Comparison of ENCODE assay signal across 36 cellular contexts in the genomic region with DNA sequence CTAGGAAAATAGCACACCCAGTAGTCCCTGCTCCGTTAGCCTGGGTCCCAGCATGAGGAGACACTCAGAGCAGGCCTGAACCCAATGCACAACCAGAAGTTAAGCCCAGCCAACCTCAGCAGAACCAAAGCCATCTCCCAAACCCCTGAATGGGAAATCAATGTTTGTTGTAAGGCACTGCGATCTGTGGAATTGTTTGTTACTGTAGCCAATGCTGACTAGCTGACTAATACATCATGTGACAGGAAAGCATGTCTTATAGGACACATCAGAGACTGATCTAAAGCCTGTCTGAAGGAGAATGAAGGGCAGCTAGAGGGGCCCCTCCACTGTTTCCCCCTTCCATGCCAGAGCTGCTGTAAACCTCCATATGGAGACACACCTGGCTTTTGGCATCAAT.
"Had no signal": no experiment of that assay in that cellular context is flagged by ENCODE, and none has a peak within 500 bp of the region (broad histone marks: within the 10 kb centered on the region; RNA-seq: fewer than 3 reads in every experiment).

No MANE protein-coding gene starts in this region.

- H3K9me3 ChIP-seq: adrenal gland, ascending aorta, body of pancreas, breast epithelium had no signal

- H3K9me3 Mint-ChIP-seq: activated naive CD4-positive, alpha-beta T cell treated with anti-CD3 and anti-CD28 coated beads for 36 hours; activated naive CD4-positive, alpha-beta T cell treated with anti-CD3 and anti-CD28 coated beads, Interleukin-2, amount 10 ng/mL, durations not matched to agents 7 days and 5 days; activated naive CD4-positive, alpha-beta T cell treated with anti-CD3 and anti-CD28 coated beads, Interleukin-2, amount 50 U/mL, for 24 hours; activated naive CD8-positive, alpha-beta T cell treated with anti-CD3 and anti-CD28 coated beads for 36 hours; activated naive CD8-positive, alpha-beta T cell treated with anti-CD3 and anti-CD28 coated beads, Interleukin-2, amount 10 ng/mL, durations not matched to agents 7 days and 5 days; activated naive CD8-positive, alpha-beta T cell treated with anti-CD3 and anti-CD28 coated beads, Interleukin-2, amount 50 U/mL, for 24 hours; activated T-cell treated with anti-CD3 and anti-CD28 coated beads, Interleukin-2, amount 50 U/mL, for 4 hours; activated T-helper 17 cell treated with anti-CD3 and anti-CD28 coated beads, Interleukin-2, amount 50 U/mL, for 72 hours; activated T-helper 2 cell treated with anti-CD3 and anti-CD28 coated beads, Interferon-gamma antibody, Interleukin-2, Interleukin-4, amounts not matched to agents 10 μg/mL and 5 μg/mL and 100 μg/mL, durations not matched to agents 14 hours and 24 hours and 36 hours; brain had no signal

- ATAC-seq: activated naive CD4-positive, alpha-beta T cell treated with anti-CD3 and anti-CD28 coated beads, Interleukin-2, amount 50 U/mL, for 72 hours; activated naive CD8-positive, alpha-beta T cell treated with anti-CD3 and anti-CD28 coated beads, Interleukin-2, amount 50 U/mL, for 24 hours; activated T-cell treated with anti-CD3 and anti-CD28 coated beads, Interleukin-2, amount 50 U/mL, for 4 hours; activated T-cell treated with anti-CD3 and anti-CD28 coated beads, Interleukin-2, amount 50 U/mL, for 72 hours; activated T-helper 17 cell treated with anti-CD3 and anti-CD28 coated beads, Interleukin-2, amount 50 U/mL, for 72 hours; body of pancreas had no signal

- DNase-seq: activated effector memory CD4-positive, alpha-beta T cell treated with anti-CD3 and anti-CD28 coated beads, Interleukin-2, amount 50 U/mL, for 16 hours; activated effector memory CD4-positive, alpha-beta T cell treated with Interleukin-2 at 50 U/mL for 16 hours; activated gamma-delta T cell; activated gamma-delta T cell treated with Interleukin-2 at 50 U/mL for 16 hours; activated naive CD4-positive, alpha-beta T cell; activated naive CD4-positive, alpha-beta T cell treated with anti-CD3 and anti-CD28 coated beads for 36 hours; activated naive CD4-positive, alpha-beta T cell treated with anti-CD3 and anti-CD28 coated beads, Interleukin-2, amount 10 ng/mL, durations not matched to agents 7 days and 5 days; activated naive CD4-positive, alpha-beta T cell treated with anti-CD3 and anti-CD28 coated beads, Interleukin-2, amount 50 U/mL, for 16 hours; activated naive CD4-positive, alpha-beta T cell treated with Interleukin-2 at 50 U/mL for 16 hours; activated naive CD8-positive, alpha-beta T cell treated with anti-CD3 and anti-CD28 coated beads for 36 hours; activated naive CD8-positive, alpha-beta T cell treated with anti-CD3 and anti-CD28 coated beads, Interleukin-2, amount 10 ng/mL, durations not matched to agents 7 days and 5 days; activated naive CD8-positive, alpha-beta T cell treated with anti-CD3 and anti-CD28 coated beads, Interleukin-2, amount 50 U/mL, for 24 hours; activated T-cell treated with anti-CD3 and anti-CD28 coated beads, Interleukin-2, amount 50 U/mL, for 4 hours; activated T-cell treated with anti-CD3 and anti-CD28 coated beads, Interleukin-2, amount 50 U/mL, for 48 hours; activated T-cell treated with anti-CD3 and anti-CD28 coated beads, Interleukin-2, amount 50 U/mL, for 72 hours; adrenal gland; amniotic stem cell; aorta; body of pancreas; brain microvascular endothelial cell; central memory CD4-positive, alpha-beta T cell; cerebellar nuclear complex had no signal

- H3K36me3 ChIP-seq: adrenal gland, ascending aorta, breast epithelium, cardiac muscle cell had no signal

- H3K27ac ChIP-seq: adrenal gland, ascending aorta, body of pancreas, brain microvascular endothelial cell, breast epithelium, cardiac muscle cell had no signal

- FAIRE-seq: astrocyte, bronchial epithelial cell, colon had no signal

- H3K27me3 Mint-ChIP-seq: activated naive CD8-positive, alpha-beta T cell; activated naive CD8-positive, alpha-beta T cell treated with anti-CD3 and anti-CD28 coated beads for 36 hours; activated naive CD8-positive, alpha-beta T cell treated with anti-CD3 and anti-CD28 coated beads, Interleukin-2, amount 50 U/mL, for 24 hours had no signal

- H3K4me1 Mint-ChIP-seq: activated naive CD4-positive, alpha-beta T cell treated with anti-CD3 and anti-CD28 coated beads, Interleukin-2, amount 10 ng/mL, durations not matched to agents 7 days and 5 days; activated naive CD4-positive, alpha-beta T cell treated with anti-CD3 and anti-CD28 coated beads, Interleukin-2, amount 50 U/mL, for 24 hours; activated naive CD8-positive, alpha-beta T cell treated with anti-CD3 and anti-CD28 coated beads for 36 hours; activated naive CD8-positive, alpha-beta T cell treated with anti-CD3 and anti-CD28 coated beads, Interleukin-2, amount 10 ng/mL, durations not matched to agents 7 days and 5 days; activated naive CD8-positive, alpha-beta T cell treated with anti-CD3 and anti-CD28 coated beads, Interleukin-2, amount 50 U/mL, for 24 hours; activated T-helper 17 cell treated with anti-CD3 and anti-CD28 coated beads, Interleukin-2, amount 50 U/mL, for 72 hours; central memory CD8-positive, alpha-beta T cell had no signal

- H3K4me3 Mint-ChIP-seq: activated naive CD4-positive, alpha-beta T cell treated with anti-CD3 and anti-CD28 coated beads for 36 hours; activated naive CD4-positive, alpha-beta T cell treated with anti-CD3 and anti-CD28 coated beads, Interleukin-2, amount 10 ng/mL, durations not matched to agents 7 days and 5 days; activated naive CD4-positive, alpha-beta T cell treated with anti-CD3 and anti-CD28 coated beads, Interleukin-2, amount 50 U/mL, for 24 hours; activated naive CD8-positive, alpha-beta T cell; activated naive CD8-positive, alpha-beta T cell treated with anti-CD3 and anti-CD28 coated beads for 36 hours; activated naive CD8-positive, alpha-beta T cell treated with anti-CD3 and anti-CD28 coated beads, Interleukin-2, amount 10 ng/mL, durations not matched to agents 7 days and 5 days; activated naive CD8-positive, alpha-beta T cell treated with anti-CD3 and anti-CD28 coated beads, Interleukin-2, amount 50 U/mL, for 24 hours; activated T-cell treated with anti-CD3 and anti-CD28 coated beads, Interleukin-2, amount 50 U/mL, for 4 hours; activated T-cell treated with anti-CD3 and anti-CD28 coated beads, Interleukin-2, amount 50 U/mL, for 72 hours; activated T-helper 1 cell treated with anti-CD3 and anti-CD28 coated beads, Interleukin-12 subunit alpha, Interleukin-12 subunit beta, Interleukin-2, Interleukin-4 antibody, amounts not matched to agents 30 ng/mL and 10 ng/mL and 1 ng/mL, durations not matched to agents 14 hours and 24 hours and 36 hours; activated T-helper 17 cell treated with anti-CD3 and anti-CD28 coated beads, Interleukin-2, amount 50 U/mL, for 72 hours; brain; central memory CD8-positive, alpha-beta T cell had no signal

- H3K36me3 Mint-ChIP-seq: activated naive CD4-positive, alpha-beta T cell treated with anti-CD3 and anti-CD28 coated beads, Interleukin-2, amount 10 ng/mL, durations not matched to agents 7 days and 5 days; activated naive CD4-positive, alpha-beta T cell treated with anti-CD3 and anti-CD28 coated beads, Interleukin-2, amount 50 U/mL, for 24 hours; activated naive CD4-positive, alpha-beta T cell treated with anti-CD3 and anti-CD28 coated beads, Interleukin-2, amount 50 U/mL, for 72 hours; activated naive CD8-positive, alpha-beta T cell; activated naive CD8-positive, alpha-beta T cell treated with anti-CD3 and anti-CD28 coated beads for 36 hours; activated naive CD8-positive, alpha-beta T cell treated with anti-CD3 and anti-CD28 coated beads, Interleukin-2, amount 10 ng/mL, durations not matched to agents 7 days and 5 days had no signal

- H3K27me3 ChIP-seq: adrenal gland, ascending aorta, body of pancreas, brain microvascular endothelial cell, breast epithelium had no signal

- H3K4me1 ChIP-seq: adrenal gland, body of pancreas, breast epithelium had no signal

- H3K27ac Mint-ChIP-seq: activated naive CD4-positive, alpha-beta T cell treated with anti-CD3 and anti-CD28 coated beads for 36 hours; activated naive CD4-positive, alpha-beta T cell treated with anti-CD3 and anti-CD28 coated beads, Interleukin-2, amount 10 ng/mL, durations not matched to agents 7 days and 5 days; activated naive CD4-positive, alpha-beta T cell treated with anti-CD3 and anti-CD28 coated beads, Interleukin-2, amount 50 U/mL, for 24 hours; activated naive CD4-positive, alpha-beta T cell treated with anti-CD3 and anti-CD28 coated beads, Interleukin-2, amount 50 U/mL, for 72 hours; activated naive CD8-positive, alpha-beta T cell; activated naive CD8-positive, alpha-beta T cell treated with anti-CD3 and anti-CD28 coated beads for 36 hours; activated naive CD8-positive, alpha-beta T cell treated with anti-CD3 and anti-CD28 coated beads, Interleukin-2, amount 10 ng/mL, durations not matched to agents 7 days and 5 days; activated naive CD8-positive, alpha-beta T cell treated with anti-CD3 and anti-CD28 coated beads, Interleukin-2, amount 50 U/mL, for 24 hours; activated T-cell treated with anti-CD3 and anti-CD28 coated beads, Interleukin-2, amount 50 U/mL, for 72 hours; activated T-helper 1 cell treated with anti-CD3 and anti-CD28 coated beads, Interleukin-12 subunit alpha, Interleukin-12 subunit beta, Interleukin-2, Interleukin-4 antibody, amounts not matched to agents 30 ng/mL and 10 ng/mL and 1 ng/mL, durations not matched to agents 14 hours and 24 hours and 36 hours; activated T-helper 17 cell treated with anti-CD3 and anti-CD28 coated beads, Interleukin-2, amount 50 U/mL, for 72 hours; activated T-helper 2 cell treated with anti-CD3 and anti-CD28 coated beads, Interferon-gamma antibody, Interleukin-2, Interleukin-4, amounts not matched to agents 10 μg/mL and 5 μg/mL and 100 μg/mL, durations not matched to agents 14 hours and 24 hours and 36 hours had no signal

- H3K4me3 ChIP-seq: adrenal gland, ascending aorta, body of pancreas, breast epithelium, cardiac muscle cell had no signal
